Comparison of ENCODE assay signal across 17 cellular contexts in the genomic region with DNA sequence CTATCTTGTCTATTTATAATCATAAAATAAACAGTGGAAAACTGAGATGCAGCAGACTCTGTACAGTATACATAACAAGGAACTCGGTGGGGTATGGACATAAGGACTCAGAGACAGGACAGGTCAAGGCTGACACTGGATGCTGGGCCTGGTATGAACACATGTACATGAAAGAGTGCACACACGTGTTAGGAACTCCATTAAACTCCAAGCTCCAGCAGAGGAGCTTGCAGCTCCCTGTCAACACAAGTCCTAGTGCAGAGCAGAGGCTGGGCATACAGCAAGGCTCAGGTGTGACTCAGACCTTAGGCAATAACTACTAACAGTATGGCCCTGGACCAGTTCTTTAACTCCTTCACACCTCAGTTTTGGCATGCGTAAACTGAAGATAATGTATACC. TPM values are rescaled to one million over a fixed set of nuclear protein-coding genes. Genes with fewer than 3 reads are reported as not detected.
DNase-seq lines count a peak whose midpoint lies in the region; ATAC-seq and TF ChIP-seq lines count a peak whose summit lies in the region.
"Had no signal": no experiment of that assay in that cellular context is flagged by ENCODE, and none has a peak within 500 bp of the region (broad histone marks: within the 10 kb centered on the region; RNA-seq: fewer than 3 reads in every experiment).

No MANE protein-coding gene starts in this region.

- no peak overlapping the region for H3K4me3 ChIP-seq in heart left ventricle
- no peak overlapping the region for H3K4me3 ChIP-seq in GM23338
- H3K4me3 ChIP-seq: GM12878, K562, prostate gland had no signal

- no peak for TF ChIP-seq CTCF in heart left ventricle (IDR thresholded peaks at IDR 0.05)
- TF ChIP-seq CTCF in GM23338 (conservative IDR thresholded peaks at IDR 0.05; ENCODE audit: low read depth in 2 of 2): no peak

- DNase-seq in heart left ventricle (no peak), cardiac septum (ENCODE audit: low spot score) (no peak), left colon (no peak), GM23338 (ENCODE audit: low spot score) (no peak)
- no peak for DNase-seq in central memory CD8-positive, alpha-beta T cell (ENCODE audit: low spot score in 2 of 2)
- no peak for DNase-seq in stimulated activated naive B cell treated with anti-CD40 and anti-IgM and Interleukin-4, amounts not matched to agents 10 μg/mL and 1 μg/mL and 100 μg/mL, for 72 hours
- DNase-seq in stimulated activated CD4-positive, alpha-beta T cell treated with anti-CD3 and anti-CD28 coated beads, Interleukin-4, amount 100 ng/mL, for 4 hours: no peak
- DNase-seq in activated T-cell treated with anti-CD3 and anti-CD28 coated beads, Interleukin-2, amount 50 U/mL, for 24 hours: no peak
- DNase-seq: caudate nucleus; endodermal cell; naive thymus-derived CD4-positive, alpha-beta T cell; NCI-H1436 treated with DMSO at 0.1 percent for 48 hours; substantia nigra had no signal

- no peaks in the 10 kb centered on the region for H3K9me2 ChIP-seq in GM23338 (ENCODE audit: insufficient read depth)

- no peak overlapping the region for H2AFZ ChIP-seq in GM23338

- no peaks in the 10 kb centered on the region for H3F3A ChIP-seq in GM23338 (replicated peaks; ENCODE audit: low read depth)

- ATAC-seq in heart left ventricle: peak in 3 of 4 donors; percentile 20 to 55 (median 52)
- no peak for ATAC-seq in central memory CD8-positive, alpha-beta T cell (replicated peaks; ENCODE audit: extremely low read depth, poor library complexity, severe bottlenecking)
- ATAC-seq in left colon: peak; percentile 58
- ATAC-seq in stimulated activated naive B cell treated with anti-CD40 and anti-IgM and Interleukin-4, amounts not matched to agents 10 μg/mL and 1 μg/mL and 100 μg/mL, for 72 hours (replicated peaks): no peak
- no peak for ATAC-seq in GM23338
- ATAC-seq: GM12878; K562; naive thymus-derived CD4-positive, alpha-beta T cell had no signal

- no peak overlapping the region for H3K4me2 ChIP-seq in GM23338

- peaks cover 40% of the 10 kb centered on the region for H3K4me1 Mint-ChIP-seq in central memory CD8-positive, alpha-beta T cell
- peaks cover 17 to 33% of the 10 kb centered on the region in 2 donors for H3K4me1 Mint-ChIP-seq in stimulated activated naive B cell treated with anti-CD40 and anti-IgM and Interleukin-4, amounts not matched to agents 10 μg/mL and 1 μg/mL and 100 μg/mL, for 72 hours
- peaks cover 4% of the 10 kb centered on the region for H3K4me1 Mint-ChIP-seq in GM23338
- peaks cover 51% of the 10 kb centered on the region for H3K4me1 Mint-ChIP-seq in activated T-cell treated with anti-CD3 and anti-CD28 coated beads, Interleukin-2, amount 50 U/mL, for 24 hours (ENCODE audit: low read depth)

- intact Hi-C loops in heart left ventricle (cut with DNase I): no loop called here
- intact Hi-C loops in cardiac septum (cut with DNase I): no loop called here
- intact Hi-C loops in left colon (cut with DNase I, micrococcal nuclease): no loop called here

- H4K20me1 ChIP-seq in GM23338 (replicated peaks; ENCODE audit: insufficient read depth): peaks cover 58% of the 10 kb centered on the region

- 47 to 70% (median 53%) methylated on average over 3 of the region's 3 CpGs for WGBS in heart left ventricle, 4 donors

- peaks cover 10% of the 10 kb centered on the region for H3K36me3 Mint-ChIP-seq in central memory CD8-positive, alpha-beta T cell (ENCODE audit: insufficient read depth)
- H3K36me3 Mint-ChIP-seq in stimulated activated naive B cell treated with anti-CD40 and anti-IgM and Interleukin-4, amounts not matched to agents 10 μg/mL and 1 μg/mL and 100 μg/mL, for 72 hours: peaks cover 11 to 12% of the 10 kb centered on the region in 2 donors
- peaks cover 3% of the 10 kb centered on the region; the same call in 2 of the 3 replicates for H3K36me3 Mint-ChIP-seq in GM23338 (ENCODE audit: low read depth)
- H3K36me3 Mint-ChIP-seq in activated T-cell treated with anti-CD3 and anti-CD28 coated beads, Interleukin-2, amount 50 U/mL, for 24 hours (ENCODE audit: low read depth): peaks cover 39% of the 10 kb centered on the region

- no peak overlapping the region for H3K27ac ChIP-seq in heart left ventricle
- no peak overlapping the region for H3K27ac ChIP-seq in GM23338 (ENCODE audit: low read depth)
- H3K27ac ChIP-seq: prostate gland had no signal

- H3K9me3 Mint-ChIP-seq in central memory CD8-positive, alpha-beta T cell: no peaks in the 10 kb centered on the region
- no peaks in the 10 kb centered on the region for H3K9me3 Mint-ChIP-seq in stimulated activated naive B cell treated with anti-CD40 and anti-IgM and Interleukin-4, amounts not matched to agents 10 μg/mL and 1 μg/mL and 100 μg/mL, for 72 hours
- H3K9me3 Mint-ChIP-seq in GM23338: no peaks in the 10 kb centered on the region
- no peaks in the 10 kb centered on the region for H3K9me3 Mint-ChIP-seq in activated T-cell treated with anti-CD3 and anti-CD28 coated beads, Interleukin-2, amount 50 U/mL, for 24 hours
- H3K9me3 Mint-ChIP-seq: activated naive CD4-positive, alpha-beta T cell treated with anti-CD3 and anti-CD28 coated beads, Interleukin-2, amount 50 U/mL, for 24 hours; endodermal cell; naive thymus-derived CD4-positive, alpha-beta T cell had no signal

- H3K27me3 ChIP-seq in heart left ventricle (no peaks in the 10 kb centered on the region), GM23338 (ENCODE audit: insufficient read depth) (no peaks in the 10 kb centered on the region)

- peaks cover 0 to 49% (median 28%) of the 10 kb centered on the region in 12 donors for H3K4me1 ChIP-seq in heart left ventricle
- H3K4me1 ChIP-seq in GM23338 (ENCODE audit: insufficient read depth): peaks cover 1% of the 10 kb centered on the region; the same call in 1 of the 2 replicates
- H3K4me1 ChIP-seq: prostate gland had no signal

- peaks cover 82% of the 10 kb centered on the region for H3K79me2 ChIP-seq in GM23338 (replicated peaks; ENCODE audit: insufficient read depth)

- H3K27ac Mint-ChIP-seq in central memory CD8-positive, alpha-beta T cell (ENCODE audit: low read depth): peak overlapping the region; percentile 72
- no peak overlapping the region for H3K27ac Mint-ChIP-seq in stimulated activated naive B cell treated with anti-CD40 and anti-IgM and Interleukin-4, amounts not matched to agents 10 μg/mL and 1 μg/mL and 100 μg/mL, for 72 hours
- H3K27ac Mint-ChIP-seq in GM23338: no peak overlapping the region
- no peak overlapping the region for H3K27ac Mint-ChIP-seq in activated T-cell treated with anti-CD3 and anti-CD28 coated beads, Interleukin-2, amount 50 U/mL, for 24 hours
- H3K27ac Mint-ChIP-seq: activated naive CD4-positive, alpha-beta T cell treated with anti-CD3 and anti-CD28 coated beads, Interleukin-2, amount 50 U/mL, for 24 hours; endodermal cell; naive thymus-derived CD4-positive, alpha-beta T cell had no signal

- H3K9me3 ChIP-seq in heart left ventricle: no peaks in the 10 kb centered on the region
- H3K9me3 ChIP-seq: prostate gland had no signal

- no peak overlapping the region for H3K4me3 Mint-ChIP-seq in central memory CD8-positive, alpha-beta T cell
- H3K4me3 Mint-ChIP-seq in stimulated activated naive B cell treated with anti-CD40 and anti-IgM and Interleukin-4, amounts not matched to agents 10 μg/mL and 1 μg/mL and 100 μg/mL, for 72 hours: no peak overlapping the region
- H3K4me3 Mint-ChIP-seq in GM23338: no peak overlapping the region
- H3K4me3 Mint-ChIP-seq in activated T-cell treated with anti-CD3 and anti-CD28 coated beads, Interleukin-2, amount 50 U/mL, for 24 hours: no peak overlapping the region
- H3K4me3 Mint-ChIP-seq: activated naive CD4-positive, alpha-beta T cell treated with anti-CD3 and anti-CD28 coated beads, Interleukin-2, amount 50 U/mL, for 24 hours; endodermal cell; naive thymus-derived CD4-positive, alpha-beta T cell had no signal

- H3K27me3 Mint-ChIP-seq in central memory CD8-positive, alpha-beta T cell: no peaks in the 10 kb centered on the region
- H3K27me3 Mint-ChIP-seq in stimulated activated naive B cell treated with anti-CD40 and anti-IgM and Interleukin-4, amounts not matched to agents 10 μg/mL and 1 μg/mL and 100 μg/mL, for 72 hours: no peaks in the 10 kb centered on the region
- H3K27me3 Mint-ChIP-seq in GM23338 (ENCODE audit: insufficient read depth, low read depth, poor library complexity): peaks cover 2% of the 10 kb centered on the region
- no peaks in the 10 kb centered on the region for H3K27me3 Mint-ChIP-seq in activated T-cell treated with anti-CD3 and anti-CD28 coated beads, Interleukin-2, amount 50 U/mL, for 24 hours
- H3K27me3 Mint-ChIP-seq: activated naive CD4-positive, alpha-beta T cell treated with anti-CD3 and anti-CD28 coated beads, Interleukin-2, amount 50 U/mL, for 24 hours; naive thymus-derived CD4-positive, alpha-beta T cell had no signal

- H3K36me3 ChIP-seq in heart left ventricle: peaks cover 0 to 27% (median 6%) of the 10 kb centered on the region in 9 donors
- no peaks in the 10 kb centered on the region for H3K36me3 ChIP-seq in GM23338 (ENCODE audit: insufficient read depth)
- H3K36me3 ChIP-seq: prostate gland had no signal

- no peak for TF ChIP-seq POLR2A in heart left ventricle (IDR thresholded peaks at IDR 0.05)

RNA-seq across cellular contexts. Expression of gene NAPB, which starts 17.1 kb away (rescaled TPM):
- total RNA-seq in heart left ventricle (1 to 10 TPM; 2.8 to 8.4 (median 4.7) TPM), cardiac septum (6.1 TPM), left colon (1 to 10 TPM; 7.9 to 8.5 TPM)
- polyA plus RNA-seq in heart left ventricle (1 to 10 TPM; 3.5 to 3.7 TPM), GM23338 (2016; fragmentation: Nextera tagmentation; extraction: Ambion mirVana) (7.3 and 8.1 TPM in 2 replicates)
- 12.9 and 18.1 TPM in 2 replicates for total RNA-seq in GM23338 (2014; rRNA removed; shearing (Covaris generic))

RNA-seq across cellular contexts. Expression of gene CSTL1, which starts 35.3 kb away (rescaled TPM):
- total RNA-seq in heart left ventricle: not detected
- not detected for polyA plus RNA-seq in heart left ventricle
- not detected for total RNA-seq in cardiac septum
- not detected for total RNA-seq in left colon
- total RNA-seq in GM23338 (2014; rRNA removed; shearing (Covaris generic)): not detected in 2 replicates
- not detected in 2 replicates for polyA plus RNA-seq in GM23338 (2016; fragmentation: Nextera tagmentation; extraction: Ambion mirVana)
- total RNA-seq: endodermal cell; GM12878; K562; naive thymus-derived CD4-positive, alpha-beta T cell; prostate gland had no signal
- polyA plus RNA-seq: GM12878; K562; naive thymus-derived CD4-positive, alpha-beta T cell had no signal

RNA-seq across cellular contexts. Expression of gene GZF1, which starts 42.2 kb away (rescaled TPM):
- total RNA-seq in heart left ventricle: 10 to 100 TPM; 16.5 to 34.6 (median 27.9) TPM
- 10 to 100 TPM in 1 of 2 donors, 1 to 10 TPM in 1; 8.6 to 15.2 TPM for polyA plus RNA-seq in heart left ventricle
- total RNA-seq in cardiac septum: 25.7 TPM
- total RNA-seq in left colon: 10 to 100 TPM in 1 of 2 donors, 1 to 10 TPM in 1; 8.3 to 10.2 TPM
- total RNA-seq in GM23338 (2014; rRNA removed; shearing (Covaris generic)): 15.7 and 17.3 TPM in 2 replicates
- polyA plus RNA-seq in GM23338 (2016; fragmentation: Nextera tagmentation; extraction: Ambion mirVana): 3.7 and 4.2 TPM in 2 replicates

RNA-seq across cellular contexts. Expression of gene CST11, which starts 48.5 kb away (rescaled TPM):
- not detected for total RNA-seq in heart left ventricle
- polyA plus RNA-seq in heart left ventricle: not detected
- not detected for total RNA-seq in cardiac septum
- total RNA-seq in left colon: not detected
- not detected in 2 replicates for total RNA-seq in GM23338 (2014; rRNA removed; shearing (Covaris generic))
- polyA plus RNA-seq in GM23338 (2016; fragmentation: Nextera tagmentation; extraction: Ambion mirVana): 0.73 TPM in 1 of 2 replicates, not detected in the other
- total RNA-seq: GM12878; K562; naive thymus-derived CD4-positive, alpha-beta T cell; prostate gland had no signal
- polyA plus RNA-seq: K562; naive thymus-derived CD4-positive, alpha-beta T cell had no signal

RNA-seq across cellular contexts. Expression of gene NXT1, which starts 53.6 kb away (rescaled TPM):
- 10 to 100 TPM in 3 of 9 donors, 1 to 10 TPM in 6; 4.2 to 13.8 (median 9.1) TPM for total RNA-seq in heart left ventricle
- polyA plus RNA-seq in heart left ventricle: 10 to 100 TPM in 1 of 2 donors, 1 to 10 TPM in 1; 5.7 to 20.1 TPM
- total RNA-seq in cardiac septum: 10.6 TPM
- total RNA-seq in left colon: 10 to 100 TPM in 1 of 2 donors, 1 to 10 TPM in 1; 8.5 to 10.0 TPM
- 30.2 and 40.5 TPM in 2 replicates for total RNA-seq in GM23338 (2014; rRNA removed; shearing (Covaris generic))
- 34.4 and 39.1 TPM in 2 replicates for polyA plus RNA-seq in GM23338 (2016; fragmentation: Nextera tagmentation; extraction: Ambion mirVana)

Comparison
In these comparisons a context has a peak if more than half of its experiments do, and no peak if none do; other contexts are left out.
1. ATAC-seq: peak in heart left ventricle (3 of 4) and left colon (single experiment); none in central memory CD8-positive, alpha-beta T cell (single experiment), stimulated activated naive B cell treated with anti-CD40 and anti-IgM and Interleukin-4, amounts not matched to agents 10 μg/mL and 1 μg/mL and 100 μg/mL, for 72 hours (0 of 2) and GM23338 (single experiment).